21 cellular contexts compared by ENCODE assay signal in genomic region chr17:41492351-41492750, GRCh38. TPM values are rescaled to one million over a fixed set of nuclear protein-coding genes. Genes with fewer than 3 reads are reported as not detected.
DNase-seq lines count a peak whose midpoint lies in the region; ATAC-seq and TF ChIP-seq lines count a peak whose summit lies in the region.
"Had no signal": no experiment of that assay in that cellular context is flagged by ENCODE, and none has a peak within 500 bp of the region (broad histone marks: within the 10 kb centered on the region; RNA-seq: fewer than 3 reads in every experiment).

No MANE protein-coding gene starts in this region.

- H3K36me3 ChIP-seq in left ventricle myocardium inferior (no peaks in the 10 kb centered on the region), right atrium auricular region (no peaks in the 10 kb centered on the region), aorta (ENCODE audit: control insufficient read depth in 1 of 2, insufficient read depth in 2 of 2, low read length in 1 of 2) (no peaks in the 10 kb centered on the region), SK-N-SH (replicated peaks in 1 of 2; ENCODE audit: control insufficient read depth in 1 of 2, insufficient read depth in 2 of 2, low read length in 1 of 2) (no peaks in the 10 kb centered on the region)

- no peaks in the 10 kb centered on the region for H3K36me3 Mint-ChIP-seq in nephron (ENCODE audit: low read depth)

- no peaks in the 10 kb centered on the region for H3K79me2 ChIP-seq in SK-N-SH (ENCODE audit: insufficient read depth)

- H4K20me1 ChIP-seq in SK-N-SH (ENCODE audit: insufficient read depth), result no peaks in the 10 kb centered on the region

- H3K9me3 ChIP-seq in left ventricle myocardium inferior (replicated peaks) (no peaks in the 10 kb centered on the region), right atrium auricular region (no peaks in the 10 kb centered on the region), aorta (ENCODE audit: control insufficient read depth, low read length) (no peaks in the 10 kb centered on the region), SK-N-SH (no peaks in the 10 kb centered on the region)
- H3K9me3 ChIP-seq: Caco-2 had no signal

- peak overlapping the region; percentile 27 for H3K27ac ChIP-seq in left ventricle myocardium inferior (replicated peaks)
- H3K27ac ChIP-seq in right atrium auricular region, result no peak overlapping the region
- no peak overlapping the region for H3K27ac ChIP-seq in aorta (ENCODE audit: low read depth in 1 of 2, low read length in 2 of 2)
- H3K27ac ChIP-seq in SK-N-SH (ENCODE audit: low read depth in 2 of 2, low read length in 1 of 2), result no peak overlapping the region

- H3K9ac ChIP-seq in SK-N-SH, result no peak overlapping the region

- peaks cover 36% of the 10 kb centered on the region for H3K4me1 Mint-ChIP-seq in nephron

- H3K27me3 ChIP-seq in left ventricle myocardium inferior (ENCODE audit: low read depth) (peaks cover 60% of the 10 kb centered on the region), right atrium auricular region (no peaks in the 10 kb centered on the region), aorta (ENCODE audit: control insufficient read depth in 1 of 2, insufficient read depth in 2 of 2, low read length in 1 of 2) (no peaks in the 10 kb centered on the region), SK-N-SH (ENCODE audit: insufficient read depth) (no peaks in the 10 kb centered on the region)

- peak overlapping the region; percentile 21 to 78 (median 50) for H3K27ac Mint-ChIP-seq in nephron
- H3K27ac Mint-ChIP-seq: HFFc6 had no signal

- H2AFZ ChIP-seq in SK-N-SH (ENCODE audit: low read depth), result no peak overlapping the region

- POLR2A ChIA-PET in SK-N-SH (lab: Yijun Ruan, JAX), result no interaction called here

- 73 to 74% methylated on average over 6 of the region's 6 CpGs for WGBS in aorta, 2 donors
- WGBS in SK-N-SH (ENCODE audit: low lambda C conversion rate), result 91% methylated on average over 5 of the region's 6 CpGs

- DNase-seq in left ventricle myocardium inferior, result no peak
- no peak for DNase-seq in right atrium auricular region (ENCODE audit: low spot score)
- peak; percentile 50 for DNase-seq in fibroblast of gingiva (ENCODE audit: low read depth)
- DNase-seq in aorta, result peak; percentile 47 to 48
- DNase-seq in SK-N-SH, result no peak
- DNase-seq in epidermal melanocyte (ENCODE audit: insufficient read length, low spot score), result no peak
- DNase-seq: activated gamma-delta T cell; Caco-2; effector memory CD8-positive, alpha-beta T cell; HFFc6; KG1; kidney glomerular epithelial cell; NCI-H1694 treated with DMSO at 0.1 percent for 48 hours; OCI-M1; retina; stimulated activated CD4-positive, alpha-beta T cell treated with anti-CD3 and anti-CD28 coated beads, Interleukin-4, amount 100 ng/mL, for 24 hours had no signal

- intact Hi-C loops in left ventricle myocardium inferior (cut with micrococcal nuclease), result no loop called here
- intact Hi-C loops in aorta (cut with DNase I), result loop anchor here in 1 of 2 donors (5.0 kb wide), 1 partner anchor 55 kb away; no protein-coding TSS in a partner anchor

- H3K4me3 ChIP-seq in left ventricle myocardium inferior (no peak overlapping the region), right atrium auricular region (no peak overlapping the region), aorta (ENCODE audit: low read length in 2 of 2) (no peak overlapping the region), SK-N-SH (ENCODE audit: low read depth in 2 of 2, low read length in 1 of 2) (no peak overlapping the region)

- H3K4me3 Mint-ChIP-seq in nephron, result no peak overlapping the region
- H3K4me3 Mint-ChIP-seq: effector memory CD8-positive, alpha-beta T cell; HFFc6 had no signal

- TF ChIP-seq RAD21 in SK-N-SH (IDR thresholded peaks at IDR 0.05; ENCODE audit: low read length), result no peak

- TF ChIP-seq CTCF in left ventricle myocardium inferior (IDR thresholded peaks at IDR 0.05; ENCODE audit: borderline replicate concordance) (no peak), right atrium auricular region (IDR thresholded peaks at IDR 0.05) (no peak), nephron (IDR thresholded peaks at IDR 0.05; ENCODE audit: unreplicated experiment in 3 of 3) (no peak), SK-N-SH (IDR thresholded peaks at IDR 0.05) (no peak)

- no peaks in the 10 kb centered on the region for H3F3A ChIP-seq in SK-N-SH (replicated peaks; ENCODE audit: insufficient read depth)

- peak; percentile 12 for ATAC-seq in aorta (ENCODE audit: low FRiP score)
- no peak for ATAC-seq in HG02763 (IDR thresholded peaks at IDR 0.05; ENCODE audit: unreplicated experiment)
- ATAC-seq: effector memory CD8-positive, alpha-beta T cell had no signal

- H3K4me2 ChIP-seq in SK-N-SH, result no peak overlapping the region

- TF ChIP-seq EP300 in SK-N-SH (IDR thresholded peaks at IDR 0.05; ENCODE audit: borderline replicate concordance in 1 of 2, low read depth in 1 of 2, low read length in 1 of 2), result no peak

- H3K4me1 ChIP-seq in left ventricle myocardium inferior, result no peaks in the 10 kb centered on the region
- no peaks in the 10 kb centered on the region for H3K4me1 ChIP-seq in right atrium auricular region
- no peaks in the 10 kb centered on the region for H3K4me1 ChIP-seq in aorta (ENCODE audit: control insufficient read depth in 1 of 2, insufficient read depth in 2 of 2, low read length in 2 of 2)
- peaks cover 5 to 14% of the 10 kb centered on the region in 2 experiments; a peak in 2 of 4 replicates for H3K4me1 ChIP-seq in SK-N-SH (ENCODE audit: control insufficient read depth in 1 of 2, insufficient read depth in 2 of 2, low read depth in 1 of 2, low read length in 1 of 2)
- H3K4me1 ChIP-seq: Caco-2 had no signal

- H3K9me3 Mint-ChIP-seq in nephron, result no peaks in the 10 kb centered on the region
- H3K9me3 Mint-ChIP-seq: effector memory CD8-positive, alpha-beta T cell; HFFc6 had no signal

- CTCF ChIA-PET in SK-N-SH (lab: Yijun Ruan, JAX), result interaction anchor here (8.5 kb wide), 1 partner anchor 57 kb away, joined by 67 read pairs; no protein-coding TSS in a partner anchor

- no peaks in the 10 kb centered on the region for H3K9me2 ChIP-seq in SK-N-SH

- H3K27me3 Mint-ChIP-seq in nephron (ENCODE audit: low read depth), result peaks cover 16% of the 10 kb centered on the region

TF ChIP-seq in SK-N-SH, 30 proteins besides CTCF, POLR2A, EP300 and RAD21:
- no peak for TF ChIP-seq IRF3 (IDR thresholded peaks at IDR 0.05; ENCODE audit: low read depth, low read length)

RNA-seq across cellular contexts. Expression of gene KRT36, which starts 2.6 kb away (rescaled TPM):
- total RNA-seq in left ventricle myocardium inferior (not detected), right atrium auricular region (not detected), aorta (not detected)
- polyA plus RNA-seq in aorta (under 1 TPM in 1 of 2 donors, not detected in 1; 0.50 TPM), SK-N-SH (2012; rRNA removed) (not detected in 2 replicates)
- polyA plus RNA-seq in SK-N-SH (2012; cell fraction: cytosol; rRNA removed), result not detected in 2 replicates
- polyA plus RNA-seq in SK-N-SH (2012; cell fraction: nucleus; rRNA removed), result not detected in 2 replicates
- total RNA-seq: activated CD8-positive, alpha-beta memory T cell treated with anti-CD3 and anti-CD28 coated beads for 36 hours; Caco-2; G401; HFFc6; myocyte had no signal

RNA-seq across cellular contexts. Expression of gene KRT35, which starts 11.4 kb away (rescaled TPM):
- total RNA-seq in left ventricle myocardium inferior, result not detected
- total RNA-seq in right atrium auricular region, result not detected
- total RNA-seq in aorta, result not detected
- polyA plus RNA-seq in aorta, result not detected
- not detected in 2 replicates for polyA plus RNA-seq in SK-N-SH (2012; rRNA removed)
- not detected in 2 replicates for polyA plus RNA-seq in SK-N-SH (2012; cell fraction: cytosol; rRNA removed)
- not detected in 2 replicates for polyA plus RNA-seq in SK-N-SH (2012; cell fraction: nucleus; rRNA removed)
- total RNA-seq: activated CD8-positive, alpha-beta memory T cell treated with anti-CD3 and anti-CD28 coated beads for 36 hours; Caco-2; G401; HFFc6; myocyte had no signal

RNA-seq across cellular contexts. Expression of gene KRT13, which starts 13.1 kb away (rescaled TPM):
- not detected for total RNA-seq in left ventricle myocardium inferior
- total RNA-seq in right atrium auricular region, result not detected
- not detected for total RNA-seq in aorta
- polyA plus RNA-seq in aorta, result 10 to 100 TPM; 11.4 to 38.3 TPM
- 0.39 and 0.67 TPM in 2 replicates for polyA plus RNA-seq in SK-N-SH (2012; rRNA removed)
- 0.06 and 0.37 TPM in 2 replicates for polyA plus RNA-seq in SK-N-SH (2012; cell fraction: cytosol; rRNA removed)
- polyA plus RNA-seq in SK-N-SH (2012; cell fraction: nucleus; rRNA removed), result 1.3 TPM in 2 replicates
- total RNA-seq: activated CD8-positive, alpha-beta memory T cell treated with anti-CD3 and anti-CD28 coated beads for 36 hours; Caco-2; G401; HFFc6; myocyte had no signal

RNA-seq across cellular contexts. Expression of gene KRT32, which starts 25.2 kb away (rescaled TPM):
- total RNA-seq in left ventricle myocardium inferior (0.22 TPM), right atrium auricular region (not detected), aorta (not detected)
- polyA plus RNA-seq in aorta (not detected), SK-N-SH (2012; rRNA removed) (not detected in 2 replicates)
- 0.01 TPM in 1 of 2 replicates, not detected in the other for polyA plus RNA-seq in SK-N-SH (2012; cell fraction: cytosol; rRNA removed)
- not detected in 2 replicates for polyA plus RNA-seq in SK-N-SH (2012; cell fraction: nucleus; rRNA removed)
- total RNA-seq: activated CD8-positive, alpha-beta memory T cell treated with anti-CD3 and anti-CD28 coated beads for 36 hours; Caco-2; G401; myocyte had no signal

RNA-seq across cellular contexts. Expression of gene KRT15, which starts 26.3 kb away (rescaled TPM):
- total RNA-seq in left ventricle myocardium inferior (not detected), right atrium auricular region (under 1 TPM in 1 of 2 donors, not detected in 1; 0.47 TPM), aorta (not detected)
- polyA plus RNA-seq in aorta (1 to 10 TPM in 1 of 2 donors, under 1 TPM in 1; 0.56 to 1.9 TPM), SK-N-SH (2012; rRNA removed) (16.9 and 17.0 TPM in 2 replicates)
- 9.7 and 12.7 TPM in 2 replicates for polyA plus RNA-seq in SK-N-SH (2012; cell fraction: cytosol; rRNA removed)
- 33.8 and 36.0 TPM in 2 replicates for polyA plus RNA-seq in SK-N-SH (2012; cell fraction: nucleus; rRNA removed)
- total RNA-seq: activated CD8-positive, alpha-beta memory T cell treated with anti-CD3 and anti-CD28 coated beads for 36 hours; G401; myocyte had no signal

Comparison
In these comparisons a context has a peak if more than half of its experiments do, and no peak if none do; other contexts are left out.
1. DNase-seq: peak in fibroblast of gingiva (single experiment) and aorta (2 of 2); none in left ventricle myocardium inferior (single experiment), right atrium auricular region (single experiment), SK-N-SH (single experiment) and epidermal melanocyte (single experiment).